Comparison of ENCODE assay signal across 24 cellular contexts in the genomic region with DNA sequence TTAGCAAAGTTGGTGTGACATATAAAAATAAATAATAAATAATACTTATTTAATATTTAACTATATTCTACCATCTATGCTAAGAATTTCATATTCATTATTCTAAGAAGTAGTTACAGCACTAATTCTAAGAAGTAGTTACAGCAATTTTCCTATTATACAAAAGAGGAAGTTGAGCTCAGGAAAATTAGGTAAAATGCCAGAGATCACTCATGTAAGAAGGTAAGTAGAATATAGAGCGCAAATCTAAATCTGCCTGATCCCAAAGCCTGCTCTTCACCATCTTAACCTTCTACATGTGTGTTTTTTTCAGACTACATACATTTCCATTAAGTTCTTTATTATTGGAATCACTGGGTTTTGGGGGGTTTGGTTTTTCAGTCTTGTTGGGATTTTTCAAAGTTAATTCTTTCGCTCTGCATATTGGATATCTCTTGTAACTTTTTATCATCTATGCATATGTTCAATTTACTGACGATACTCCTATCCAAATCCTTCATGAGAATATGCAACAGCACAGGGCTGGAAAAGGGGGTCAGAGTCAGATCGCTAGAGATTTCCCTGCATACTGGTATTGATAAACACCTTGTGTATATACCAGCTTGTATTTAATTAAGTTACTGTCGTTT.
"Had no signal": no experiment of that assay in that cellular context is flagged by ENCODE, and none has a peak within 500 bp of the region (broad histone marks: within the 10 kb centered on the region; RNA-seq: fewer than 3 reads in every experiment).

No MANE protein-coding gene starts in this region.

- FAIRE-seq: astrocyte, endothelial cell of umbilical vein, small intestine had no signal

- H3K9me3 ChIP-seq: esophagus muscularis mucosa, heart right ventricle, ovary, sigmoid colon, suprapubic skin, tibial artery, upper lobe of right lung had no signal

- DNase-seq: activated B cell treated with CpG ODN at 0.5 μM for 24 hours; activated CD4-positive, alpha-beta T cell treated with anti-CD3 and anti-CD28 coated beads, Interleukin-2, amount 50 U/mL, for 1 hour; activated CD8-positive, alpha-beta T cell treated with anti-CD3 and anti-CD28 coated beads for 36 hours; activated gamma-delta T cell treated with Interleukin-2 at 50 U/mL for 16 hours; activated naive CD4-positive, alpha-beta T cell treated with anti-CD3 and anti-CD28 coated beads, Interleukin-2, amount 50 U/mL, for 16 hours; activated T-cell treated with anti-CD3 and anti-CD28 coated beads, Interleukin-2, amount 50 U/mL, for 4 hours; amniotic stem cell; brain microvascular endothelial cell; foreskin keratinocyte; heart right ventricle; naive thymus-derived CD4-positive, alpha-beta T cell; ovary; sigmoid colon; stimulated activated naive CD4-positive, alpha-beta T cell; T-helper 9 cell; tibial artery; upper lobe of right lung had no signal

- H3K4me1 ChIP-seq: esophagus muscularis mucosa, foreskin keratinocyte, heart right ventricle, suprapubic skin, tibial artery, upper lobe of right lung had no signal

- H3K36me3 ChIP-seq: brain microvascular endothelial cell, esophagus muscularis mucosa, heart right ventricle, ovary, sigmoid colon, suprapubic skin, tibial artery, upper lobe of right lung had no signal

- H3K4me3 ChIP-seq: coronary artery, esophagus muscularis mucosa, heart right ventricle, ovary, sigmoid colon, suprapubic skin, tibial artery, upper lobe of right lung had no signal

- H3K27me3 ChIP-seq: brain microvascular endothelial cell, esophagus muscularis mucosa, foreskin keratinocyte, heart right ventricle, ovary, sigmoid colon, suprapubic skin, tibial artery, upper lobe of right lung had no signal

- ATAC-seq: activated CD8-positive, alpha-beta T cell treated with anti-CD3 and anti-CD28 coated beads for 36 hours; activated T-cell treated with anti-CD3 and anti-CD28 coated beads, Interleukin-2, amount 50 U/mL, for 4 hours; activated T-helper 17 cell treated with anti-CD3 and anti-CD28 coated beads, Interleukin-2, amount 50 U/mL, for 72 hours; foreskin keratinocyte; heart right ventricle; naive thymus-derived CD4-positive, alpha-beta T cell had no signal

- H3K27ac ChIP-seq: brain microvascular endothelial cell, coronary artery, esophagus muscularis mucosa, foreskin keratinocyte, heart right ventricle, ovary, sigmoid colon, suprapubic skin, tibial artery, upper lobe of right lung had no signal
